In genomic region chr11:31369348-31370329, GRCh38 we compare ENCODE assay signal across 8 cellular contexts. TPM values are rescaled to one million over a fixed set of nuclear protein-coding genes. Genes with fewer than 3 reads are reported as not detected.
A peak's percentile ranks its signal among the peaks of the same experiment; 100 is the strongest.
DNase-seq lines count a peak whose midpoint lies in the region; TF ChIP-seq lines count a peak whose summit lies in the region.

Gene DCDC1, minus strand, starts transcription at chr11:31369739. Its CDS starts 41,459 bp downstream, at chr11:31328280.
Gene DNAJC24, plus strand, starts transcription at chr11:31369860. Its CDS starts 889 bp downstream, at chr11:31370749.

- no peaks in the 10 kb centered on the region for H3K79me2 ChIP-seq in H9 (ENCODE audit: insufficient read depth, low read length)

- no peak within 1 kb of the TSS for H3K18ac ChIP-seq in H9 (ENCODE audit: insufficient read length, low read depth, low read length)

- H3K4me1 Mint-ChIP-seq in H9, result peaks cover 5 to 14% of the 10 kb centered on the region in 2 experiments
- peaks cover 29% of the 10 kb centered on the region for H3K4me1 Mint-ChIP-seq in nephron progenitor cell
- H3K4me1 Mint-ChIP-seq in stimulated activated naive CD8-positive, alpha-beta T cell treated with anti-CD3 and anti-CD28 coated beads, Interleukin-15, Interleukin-2, amounts not matched to agents 100 ng/mL and 50 ng/mL, for 24 hours (ENCODE audit: low read depth), result peaks cover 42% of the 10 kb centered on the region

- no CpG with 5 or more reads among the region's 53 CpGs for WGBS in H9 (ENCODE audit: extremely low coverage, insufficient read length, low lambda C conversion rate)

- DNase-seq in H9 (peak; percentile 96), M059J (ENCODE audit: low read depth) (peak; percentile 90), fibroblast of villous mesenchyme (ENCODE audit: low read depth) (peak; percentile 95), nephron progenitor cell (peak; percentile 97)
- peak; percentile 97 for DNase-seq in activated effector memory CD4-positive, alpha-beta T cell treated with anti-CD3 and anti-CD28 coated beads, Interleukin-2, amount 50 U/mL, for 16 hours

- H3K27me3 Mint-ChIP-seq in H9 (ENCODE audit: low read depth), result peaks cover 2% of the 10 kb centered on the region; the same call in 1 of the 2 replicates
- peaks cover 24% of the 10 kb centered on the region for H3K27me3 Mint-ChIP-seq in nephron progenitor cell (ENCODE audit: low read depth, poor library complexity)
- H3K27me3 Mint-ChIP-seq in stimulated activated naive CD8-positive, alpha-beta T cell treated with anti-CD3 and anti-CD28 coated beads, Interleukin-15, Interleukin-2, amounts not matched to agents 100 ng/mL and 50 ng/mL, for 24 hours, result peaks cover 6% of the 10 kb centered on the region

- no peaks in the 10 kb centered on the region for H3K27me3 ChIP-seq in H9 (ENCODE audit: insufficient read depth, low read length)

- peak within 1 kb of the TSS; percentile 85; the same call in 1 of the 2 replicates for H3K14ac ChIP-seq in H9 (ENCODE audit: insufficient read depth, low read length)

- no peak within 1 kb of the TSS for H2BK5ac ChIP-seq in H9 (ENCODE audit: insufficient read length, low read length)

- no peak within 1 kb of the TSS for H4K8ac ChIP-seq in H9 (replicated peaks; ENCODE audit: insufficient read length, low read depth, low read length)

- peak within 1 kb of the TSS; percentile 63 to 97 (median 87) for H3K27ac Mint-ChIP-seq in H9
- H3K27ac Mint-ChIP-seq in nephron progenitor cell, result peak within 1 kb of the TSS; percentile 97
- H3K27ac Mint-ChIP-seq in stimulated activated naive CD8-positive, alpha-beta T cell treated with anti-CD3 and anti-CD28 coated beads, Interleukin-15, Interleukin-2, amounts not matched to agents 100 ng/mL and 50 ng/mL, for 24 hours, result peak within 1 kb of the TSS; percentile 92

- no peaks in the 10 kb centered on the region for H3K79me1 ChIP-seq in H9 (ENCODE audit: insufficient read depth, low read depth, low read length, poor library complexity, severe bottlenecking)

- H3K9ac ChIP-seq in ES-I3 (ENCODE audit: low read depth, low read length), result peak within 1 kb of the TSS; percentile 88
- peak within 1 kb of the TSS; percentile 88 for H3K9ac ChIP-seq in H9 (ENCODE audit: extremely low read depth, insufficient read length, low read length)

- no peak within 1 kb of the TSS for H2BK120ac ChIP-seq in H9 (ENCODE audit: low read depth, low read length, poor library complexity, severe bottlenecking)

- H3K36me3 Mint-ChIP-seq in H9 (ENCODE audit: insufficient read depth in 1 of 3, low read depth in 3 of 3) (peaks cover 0 to 4% (median 0%) of the 10 kb centered on the region in 3 experiments; a peak in 1 of 7 replicates), nephron progenitor cell (ENCODE audit: low read depth) (peaks cover 5% of the 10 kb centered on the region)
- peaks cover 16% of the 10 kb centered on the region for H3K36me3 Mint-ChIP-seq in stimulated activated naive CD8-positive, alpha-beta T cell treated with anti-CD3 and anti-CD28 coated beads, Interleukin-15, Interleukin-2, amounts not matched to agents 100 ng/mL and 50 ng/mL, for 24 hours (ENCODE audit: low read depth)

- peak; percentile 86 for TF ChIP-seq POLR2A in Raji (IDR thresholded peaks at IDR 0.05; ENCODE audit: insufficient read depth, low read depth, low read length)

- no peak within 1 kb of the TSS for H2BK15ac ChIP-seq in H9 (ENCODE audit: low read depth, low read length)

- no peak within 1 kb of the TSS for H3K4ac ChIP-seq in H9 (ENCODE audit: low read depth, low read length)

- no peaks in the 10 kb centered on the region for H4K20me1 ChIP-seq in H9 (ENCODE audit: control insufficient read depth, insufficient read depth, insufficient read length)

- H3K9me3 Mint-ChIP-seq in H9, result no peaks in the 10 kb centered on the region; a peak in 1 of 5 replicates
- H3K9me3 Mint-ChIP-seq in nephron progenitor cell, result no peaks in the 10 kb centered on the region
- no peaks in the 10 kb centered on the region for H3K9me3 Mint-ChIP-seq in stimulated activated naive CD8-positive, alpha-beta T cell treated with anti-CD3 and anti-CD28 coated beads, Interleukin-15, Interleukin-2, amounts not matched to agents 100 ng/mL and 50 ng/mL, for 24 hours

- no peak within 1 kb of the TSS for H4K5ac ChIP-seq in H9 (ENCODE audit: insufficient read length, low read depth, low read length)

- peaks cover 11% of the 10 kb centered on the region for H3K23me2 ChIP-seq in H9 (ENCODE audit: insufficient read length, low read depth, low read length, poor library complexity, severe bottlenecking)

- no peak within 1 kb of the TSS for H3T11ph ChIP-seq in H9 (ENCODE audit: low read length)

- no peaks in the 10 kb centered on the region for H3K9me3 ChIP-seq in ES-I3 (ENCODE audit: control insufficient read depth, insufficient read depth, low read length)
- H3K9me3 ChIP-seq in H9 (ENCODE audit: control insufficient read depth, low read depth, low read length), result no peaks in the 10 kb centered on the region

- peak within 1 kb of the TSS; percentile 78 for H3K4me3 ChIP-seq in fibroblast of villous mesenchyme (ENCODE audit: low read depth, low read length)

- H2AK5ac ChIP-seq in H9 (ENCODE audit: insufficient read length, low read length), result no peak within 1 kb of the TSS

- H2AFZ ChIP-seq in H9 (ENCODE audit: low read length), result peak within 1 kb of the TSS; percentile 70

- no peaks in the 10 kb centered on the region for H3K36me3 ChIP-seq in ES-I3 (ENCODE audit: insufficient read depth, low read length)

- no peaks in the 10 kb centered on the region; the same call in 1 of the 2 replicates for H3K4me1 ChIP-seq in ES-I3 (ENCODE audit: insufficient read depth, low read length)
- no peaks in the 10 kb centered on the region for H3K4me1 ChIP-seq in H9 (ENCODE audit: insufficient read depth, low read length)

- H3K56ac ChIP-seq in H9 (ENCODE audit: insufficient read length, low read depth, low read length), result no peak within 1 kb of the TSS

- TF ChIP-seq CTCF in H9 (conservative IDR thresholded peaks at IDR 0.05), result no peak
- TF ChIP-seq CTCF in fibroblast of villous mesenchyme (IDR thresholded peaks at IDR 0.05; ENCODE audit: insufficient read depth, low read depth, low read length), result no peak
- no peak for TF ChIP-seq CTCF in nephron progenitor cell (IDR thresholded peaks at IDR 0.05)

- H3K4me3 Mint-ChIP-seq in H9 (peak within 1 kb of the TSS; percentile 88 to 95), nephron progenitor cell (peak within 1 kb of the TSS; percentile 95)
- peak within 1 kb of the TSS; percentile 98 for H3K4me3 Mint-ChIP-seq in stimulated activated naive CD8-positive, alpha-beta T cell treated with anti-CD3 and anti-CD28 coated beads, Interleukin-15, Interleukin-2, amounts not matched to agents 100 ng/mL and 50 ng/mL, for 24 hours

- no peak within 1 kb of the TSS for H2BK20ac ChIP-seq in H9 (ENCODE audit: low read depth, low read length, poor library complexity, severe bottlenecking)

- no peak within 1 kb of the TSS for H4K91ac ChIP-seq in H9 (ENCODE audit: insufficient read length, low read depth, low read length)

- H3K27ac ChIP-seq in H9 (ENCODE audit: insufficient read length, low read depth, low read length), result no peak within 1 kb of the TSS

- no peak within 1 kb of the TSS for H2BK12ac ChIP-seq in H9 (ENCODE audit: insufficient read length, low read depth, low read length)

- H3K4me2 ChIP-seq in H9 (ENCODE audit: insufficient read depth, insufficient read length, low read length), result peak within 1 kb of the TSS; percentile 75

- H3K23ac ChIP-seq in H9 (ENCODE audit: insufficient read length, low read depth, low read length), result no peak within 1 kb of the TSS

RNA-seq across cellular contexts. Expression of gene DCDC1, which starts in this region (rescaled TPM):
- 0.09 and 0.22 TPM in 2 replicates for total RNA-seq in H9 (2021)
- 0.34 and 0.66 TPM in 2 replicates for total RNA-seq in M059J (2014; rRNA removed; shearing (Covaris generic))
- total RNA-seq in fibroblast of villous mesenchyme, result under 0.01 and 0.43 TPM in 2 replicates

RNA-seq across cellular contexts. Expression of gene DNAJC24, which starts in this region (rescaled TPM):
- total RNA-seq in H9 (2021), result 15.7 and 16.7 TPM in 2 replicates
- total RNA-seq in M059J (2014; rRNA removed; shearing (Covaris generic)), result 11.4 and 18.4 TPM in 2 replicates
- total RNA-seq in fibroblast of villous mesenchyme, result 17.4 and 25.0 TPM in 2 replicates
